In the genomic region with DNA sequence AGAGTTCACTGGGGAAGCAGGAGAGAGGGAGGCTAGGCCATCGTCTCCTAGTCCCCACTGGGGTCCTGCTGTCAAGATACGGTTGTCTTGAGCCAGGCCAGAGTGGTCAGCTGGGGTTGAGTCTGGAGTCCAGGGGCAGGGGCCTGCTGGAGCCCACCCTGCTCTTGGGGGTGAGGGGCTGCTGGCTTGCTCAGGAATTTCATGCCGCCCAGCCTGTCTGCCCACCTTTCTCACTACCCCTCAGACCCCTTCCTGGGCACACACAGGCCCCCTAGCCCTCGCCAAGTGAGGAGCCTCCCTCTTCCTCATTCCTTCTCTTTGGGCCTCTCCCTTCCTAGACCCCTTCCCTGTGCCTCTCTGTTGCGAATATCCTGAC, we compare ENCODE assay signal across 8 cellular contexts. TPM values are rescaled to one million over a fixed set of nuclear protein-coding genes. Genes with fewer than 3 reads are reported as not detected.
DNase-seq lines count a peak whose midpoint lies in the region; ATAC-seq lines count a peak whose summit lies in the region.

No MANE protein-coding gene starts in this region.

- no peak for ATAC-seq in activated CD8-positive, alpha-beta memory T cell treated with anti-CD3 and anti-CD28 coated beads, Interleukin-2, amount 10 ng/mL, durations not matched to agents 7 days and 5 days
- ATAC-seq in HG03457 (IDR thresholded peaks at IDR 0.05; ENCODE audit: unreplicated experiment) (no peak), GM21526 (IDR thresholded peaks at IDR 0.05; ENCODE audit: low FRiP score, unreplicated experiment) (no peak)

- no peak for DNase-seq in activated CD8-positive, alpha-beta memory T cell treated with anti-CD3 and anti-CD28 coated beads, Interleukin-2, amount 10 ng/mL, durations not matched to agents 7 days and 5 days
- no peak for DNase-seq in activated CD8-positive, alpha-beta memory T cell treated with anti-CD3 and anti-CD28 coated beads, Interleukin-2, amount 50 U/mL, for 4 hours
- DNase-seq in iPS-NIHi11 (ENCODE audit: low spot score): no peak

- no peaks in the 10 kb centered on the region for H3K9me3 Mint-ChIP-seq in activated CD8-positive, alpha-beta memory T cell treated with anti-CD3 and anti-CD28 coated beads, Interleukin-2, amount 10 ng/mL, durations not matched to agents 7 days and 5 days (ENCODE audit: low read depth)
- no peaks in the 10 kb centered on the region for H3K9me3 Mint-ChIP-seq in activated naive CD8-positive, alpha-beta T cell (ENCODE audit: low read depth)

- peaks cover 43% of the 10 kb centered on the region for H3K36me3 ChIP-seq in iPS-20b (ENCODE audit: insufficient read depth, low read depth, low read length)

- H3K9ac ChIP-seq in iPS-20b (ENCODE audit: low read depth, low read length): peak overlapping the region; percentile 97; the same call in 1 of the 2 replicates

- H3K27ac Mint-ChIP-seq in activated CD8-positive, alpha-beta memory T cell treated with anti-CD3 and anti-CD28 coated beads, Interleukin-2, amount 10 ng/mL, durations not matched to agents 7 days and 5 days: peak overlapping the region; percentile 93
- no peak overlapping the region for H3K27ac Mint-ChIP-seq in activated naive CD8-positive, alpha-beta T cell

- no peaks in the 10 kb centered on the region for H3K9me3 ChIP-seq in iPS-20b (ENCODE audit: insufficient read depth, low read depth, low read length)

- H3K27me3 Mint-ChIP-seq in activated CD8-positive, alpha-beta memory T cell treated with anti-CD3 and anti-CD28 coated beads, Interleukin-2, amount 10 ng/mL, durations not matched to agents 7 days and 5 days: no peaks in the 10 kb centered on the region
- H3K27me3 Mint-ChIP-seq in activated naive CD8-positive, alpha-beta T cell: no peaks in the 10 kb centered on the region

- CTCF ChIA-PET in activated CD8-positive, alpha-beta memory T cell treated with anti-CD3 and anti-CD28 coated beads, Interleukin-2, amount 10 ng/mL, durations not matched to agents 7 days and 5 days (lab: Charles Lee): interaction anchor here (3.9 to 6.1 kb wide), 2 partner anchors 18 to 94 kb away, joined by 20 to 78 read pairs; a partner anchor contains a TSS

- H3K27ac ChIP-seq in iPS-20b (ENCODE audit: low read length) (no peak overlapping the region), temporal lobe (ENCODE audit: low read depth, low read length) (peak overlapping the region; percentile 53)

- peaks cover 31% of the 10 kb centered on the region for H3K4me1 Mint-ChIP-seq in activated CD8-positive, alpha-beta memory T cell treated with anti-CD3 and anti-CD28 coated beads, Interleukin-2, amount 10 ng/mL, durations not matched to agents 7 days and 5 days
- H3K4me1 Mint-ChIP-seq in activated naive CD8-positive, alpha-beta T cell (ENCODE audit: low read depth): peaks cover 26% of the 10 kb centered on the region

- peak overlapping the region; percentile 96 for H3K4me3 Mint-ChIP-seq in activated CD8-positive, alpha-beta memory T cell treated with anti-CD3 and anti-CD28 coated beads, Interleukin-2, amount 10 ng/mL, durations not matched to agents 7 days and 5 days
- peak overlapping the region; percentile 98 for H3K4me3 Mint-ChIP-seq in activated naive CD8-positive, alpha-beta T cell

- H3K4me3 ChIP-seq in iPS-20b (ENCODE audit: low read length): peak overlapping the region; percentile 100; the same call in 1 of the 2 replicates

- H3K4me1 ChIP-seq in iPS-20b (ENCODE audit: insufficient read depth, low read length): peaks cover 4% of the 10 kb centered on the region

- peaks cover 25% of the 10 kb centered on the region for H3K36me3 Mint-ChIP-seq in activated CD8-positive, alpha-beta memory T cell treated with anti-CD3 and anti-CD28 coated beads, Interleukin-2, amount 10 ng/mL, durations not matched to agents 7 days and 5 days
- H3K36me3 Mint-ChIP-seq in activated naive CD8-positive, alpha-beta T cell: peaks cover 9% of the 10 kb centered on the region

- H3K27me3 ChIP-seq in iPS-20b (ENCODE audit: insufficient read depth, low read length): no peaks in the 10 kb centered on the region; the same call in 1 of the 2 replicates

RNA-seq across cellular contexts. Expression of a gene that starts 1.3 kb away (rescaled TPM):
- total RNA-seq in activated CD8-positive, alpha-beta memory T cell treated with anti-CD3 and anti-CD28 coated beads, Interleukin-2, amount 10 ng/mL, durations not matched to agents 7 days and 5 days: 10 to 100 TPM; 59.5 to 72.9 TPM
- total RNA-seq in temporal lobe: 29.7 TPM

RNA-seq across cellular contexts. Expression of a gene that starts 8.4 kb away (rescaled TPM):
- under 1 TPM; 0.68 to 0.70 TPM for total RNA-seq in activated CD8-positive, alpha-beta memory T cell treated with anti-CD3 and anti-CD28 coated beads, Interleukin-2, amount 10 ng/mL, durations not matched to agents 7 days and 5 days
- 4.4 TPM for total RNA-seq in temporal lobe

RNA-seq across cellular contexts. Expression of a gene that starts 21.1 kb away (rescaled TPM):
- 100 to 1,000 TPM in 1 of 2 experiments, 10 to 100 TPM in 1; 60.1 to 100 TPM for total RNA-seq in activated CD8-positive, alpha-beta memory T cell treated with anti-CD3 and anti-CD28 coated beads, Interleukin-2, amount 10 ng/mL, durations not matched to agents 7 days and 5 days
- 77.7 TPM for total RNA-seq in temporal lobe

RNA-seq across cellular contexts. Expression of a gene that starts 39.6 kb away (rescaled TPM):
- under 1 TPM in 1 of 2 experiments, not detected in 1; 0.09 TPM for total RNA-seq in activated CD8-positive, alpha-beta memory T cell treated with anti-CD3 and anti-CD28 coated beads, Interleukin-2, amount 10 ng/mL, durations not matched to agents 7 days and 5 days
- 20.9 TPM for total RNA-seq in temporal lobe

RNA-seq across cellular contexts. Expression of a gene that starts 48.4 kb away (rescaled TPM):
- total RNA-seq in activated CD8-positive, alpha-beta memory T cell treated with anti-CD3 and anti-CD28 coated beads, Interleukin-2, amount 10 ng/mL, durations not matched to agents 7 days and 5 days: 10 to 100 TPM; 38.9 to 45.7 TPM
- total RNA-seq in temporal lobe: 12.8 TPM
